ENCODE assay signal across 1 cellular context in genomic region chr22:36991220-36991619, GRCh38.
TF ChIP-seq lines count a peak whose summit lies in the region.

No MANE protein-coding gene starts in this region.

TF ChIP-seq in GM23338, 12 proteins besides CTCF, POLR2A, EP300 and RAD21 (continued from another document):
- TF ChIP-seq REST (IDR thresholded peaks at IDR 0.05; ENCODE audit: unreplicated experiment) (no peak), ETS1 (IDR thresholded peaks at IDR 0.05) (no peak), JUNB (IDR thresholded peaks at IDR 0.05; ENCODE audit: unreplicated experiment) (no peak), EZH2 (IDR thresholded peaks at IDR 0.05; ENCODE audit: low read depth, unreplicated experiment) (no peak)
